Comparison of ENCODE assay signal across 8 cellular contexts in the genomic region with DNA sequence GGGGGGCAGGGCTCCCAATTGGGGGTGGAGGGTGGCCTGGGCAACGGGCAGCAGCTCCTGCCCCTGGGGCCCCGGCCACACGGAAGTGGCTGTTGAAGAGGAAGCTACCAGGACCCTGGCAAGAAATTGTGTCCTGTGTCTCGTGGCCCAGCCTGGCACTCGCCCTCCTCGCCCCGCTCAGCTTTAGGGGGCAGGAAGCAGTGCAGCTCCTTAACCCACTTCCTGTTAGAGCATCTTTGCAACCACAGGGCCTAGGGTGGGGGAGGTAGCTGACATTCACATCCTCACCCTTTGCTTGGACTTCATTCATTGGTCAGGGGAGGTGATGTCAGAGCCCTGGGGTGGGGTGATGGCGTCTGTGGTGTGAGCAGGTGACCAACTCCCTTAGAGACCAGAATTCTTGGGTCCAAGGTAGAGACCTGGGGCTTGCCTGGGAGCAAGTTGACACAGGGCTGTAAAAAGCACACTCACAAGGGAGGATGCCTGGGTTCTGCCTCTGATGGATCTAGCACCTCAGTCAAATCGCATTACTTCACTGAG. TPM values are rescaled to one million over a fixed set of nuclear protein-coding genes. Genes with fewer than 3 reads are reported as not detected.
DNase-seq lines count a peak whose midpoint lies in the region; ATAC-seq and TF ChIP-seq lines count a peak whose summit lies in the region.

A gene with protein sequence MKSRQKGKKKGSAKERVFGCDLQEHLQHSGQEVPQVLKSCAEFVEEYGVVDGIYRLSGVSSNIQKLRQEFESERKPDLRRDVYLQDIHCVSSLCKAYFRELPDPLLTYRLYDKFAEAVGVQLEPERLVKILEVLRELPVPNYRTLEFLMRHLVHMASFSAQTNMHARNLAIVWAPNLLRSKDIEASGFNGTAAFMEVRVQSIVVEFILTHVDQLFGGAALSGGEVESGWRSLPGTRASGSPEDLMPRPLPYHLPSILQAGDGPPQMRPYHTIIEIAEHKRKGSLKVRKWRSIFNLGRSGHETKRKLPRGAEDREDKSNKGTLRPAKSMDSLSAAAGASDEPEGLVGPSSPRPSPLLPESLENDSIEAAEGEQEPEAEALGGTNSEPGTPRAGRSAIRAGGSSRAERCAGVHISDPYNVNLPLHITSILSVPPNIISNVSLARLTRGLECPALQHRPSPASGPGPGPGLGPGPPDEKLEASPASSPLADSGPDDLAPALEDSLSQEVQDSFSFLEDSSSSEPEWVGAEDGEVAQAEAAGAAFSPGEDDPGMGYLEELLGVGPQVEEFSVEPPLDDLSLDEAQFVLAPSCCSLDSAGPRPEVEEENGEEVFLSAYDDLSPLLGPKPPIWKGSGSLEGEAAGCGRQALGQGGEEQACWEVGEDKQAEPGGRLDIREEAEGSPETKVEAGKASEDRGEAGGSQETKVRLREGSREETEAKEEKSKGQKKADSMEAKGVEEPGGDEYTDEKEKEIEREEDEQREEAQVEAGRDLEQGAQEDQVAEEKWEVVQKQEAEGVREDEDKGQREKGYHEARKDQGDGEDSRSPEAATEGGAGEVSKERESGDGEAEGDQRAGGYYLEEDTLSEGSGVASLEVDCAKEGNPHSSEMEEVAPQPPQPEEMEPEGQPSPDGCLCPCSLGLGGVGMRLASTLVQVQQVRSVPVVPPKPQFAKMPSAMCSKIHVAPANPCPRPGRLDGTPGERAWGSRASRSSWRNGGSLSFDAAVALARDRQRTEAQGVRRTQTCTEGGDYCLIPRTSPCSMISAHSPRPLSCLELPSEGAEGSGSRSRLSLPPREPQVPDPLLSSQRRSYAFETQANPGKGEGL (minus strand): TSS at position 161 of the 540 bp plus-strand sequence. CDS start 267 bp downstream, outside the sequence.

- peak within 1 kb of the TSS; percentile 10 to 37 for H3K4me3 ChIP-seq in right atrium auricular region

- no peaks in the 10 kb centered on the region for H3K27me3 ChIP-seq in right atrium auricular region

- peak; percentile 86 for ATAC-seq in GM21723 (IDR thresholded peaks at IDR 0.05; ENCODE audit: unreplicated experiment)

- DNase-seq in GDM1 (lab: John Stamatoyannopoulos, UW) (peak; percentile 93), NAMALWA (ENCODE audit: low spot score) (peak; percentile 96), activated T-cell treated with anti-CD3 and anti-CD28 coated beads for 24 hours (ENCODE audit: low read depth) (peak; percentile 74), right atrium auricular region (ENCODE audit: low spot score) (peak; percentile 71), NCI-H82 treated with DMSO at 0.1 percent for 48 hours (lab: John Stamatoyannopoulos, UW; ENCODE audit: unreplicated experiment) (no peak), NCI-H526 treated with DMSO at 0.1 percent for 48 hours (lab: John Stamatoyannopoulos, UW) (no peak)
- DNase-seq in stimulated activated CD4-positive, alpha-beta T cell treated with anti-CD3 and anti-CD28 coated beads, Interleukin-4, amount 100 ng/mL, for 4 hours: peak; percentile 59 to 80

- no peaks in the 10 kb centered on the region for H3K36me3 ChIP-seq in right atrium auricular region

- H3K27ac ChIP-seq in right atrium auricular region: peak within 1 kb of the TSS; percentile 30 to 35

- H3K4me1 ChIP-seq in right atrium auricular region: no peaks in the 10 kb centered on the region

- TF ChIP-seq CTCF in right atrium auricular region (IDR thresholded peaks at IDR 0.05): no peak

- no peaks in the 10 kb centered on the region for H3K9me3 ChIP-seq in right atrium auricular region

RNA-seq across cellular contexts. Expression of the gene that starts here (rescaled TPM):
- 1 to 10 TPM; 1.4 to 4.6 TPM for total RNA-seq in right atrium auricular region

Comparison
In these comparisons a context has a peak if more than half of its experiments do, and no peak if none do; other contexts are left out.
1. DNase-seq: peak in GDM1 (single experiment), NAMALWA (single experiment), activated T-cell treated with anti-CD3 and anti-CD28 coated beads for 24 hours (single experiment), right atrium auricular region (single experiment) and stimulated activated CD4-positive, alpha-beta T cell treated with anti-CD3 and anti-CD28 coated beads, Interleukin-4, amount 100 ng/mL, for 4 hours (2 of 2); none in NCI-H82 treated with DMSO at 0.1 percent for 48 hours (single experiment) and NCI-H526 treated with DMSO at 0.1 percent for 48 hours (single experiment).